In the genomic region with DNA sequence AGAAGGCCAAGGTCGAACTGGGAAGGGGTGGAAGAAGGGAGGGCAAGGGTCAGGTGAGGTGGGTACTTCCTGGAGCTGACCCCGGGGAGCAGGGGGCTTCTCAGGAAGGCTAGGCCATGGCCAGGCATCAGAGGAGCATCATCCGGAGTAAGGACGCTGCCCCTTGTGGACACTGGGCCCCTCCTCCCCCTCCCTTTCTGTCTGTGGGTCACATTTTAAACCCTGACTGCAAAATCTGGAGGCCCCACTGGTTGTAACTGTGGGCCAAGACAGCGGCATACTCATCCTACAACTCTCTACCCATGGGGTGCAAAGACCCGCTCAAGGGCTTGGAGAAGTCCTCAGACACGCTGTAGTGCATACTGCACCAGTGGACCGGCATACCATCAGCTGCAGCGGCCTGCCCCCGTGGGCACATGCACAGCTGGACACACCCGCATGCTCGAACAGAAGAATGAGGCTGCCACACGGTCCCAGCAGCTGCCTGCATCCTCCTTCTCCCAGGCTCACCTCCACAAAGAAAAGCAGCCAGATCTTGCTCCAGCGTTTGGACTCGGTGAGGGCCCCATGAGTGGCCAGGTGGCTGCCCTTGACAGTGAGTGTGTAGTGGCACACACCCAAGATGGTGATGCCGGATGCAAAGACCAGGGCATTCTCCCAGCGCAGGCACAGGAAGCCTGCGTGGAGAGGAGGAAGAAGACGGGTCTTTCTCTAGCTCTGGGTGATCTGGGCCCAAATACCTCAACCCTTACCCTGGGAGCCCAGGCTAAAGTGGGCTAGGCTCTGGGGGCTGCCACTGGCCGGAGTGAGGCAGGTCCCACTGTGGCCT, we compare ENCODE assay signal across 1 cellular context.
TF ChIP-seq lines count a peak whose summit lies in the region.

No MANE protein-coding gene starts in this region.

TF ChIP-seq in HCT116, 20 proteins besides CTCF, POLR2A, EP300 and RAD21:
- TF ChIP-seq EZH2phosphoT487 (IDR thresholded peaks at IDR 0.05; ENCODE audit: borderline replicate concordance) (no peak), YY1 (IDR thresholded peaks at IDR 0.05; ENCODE audit: extremely low read depth, insufficient replicate concordance, low read depth, low read length) (no peak), SP1 (IDR thresholded peaks at IDR 0.05; ENCODE audit: low read depth) (no peak), ZFX (IDR thresholded peaks at IDR 0.05) (no peak), JUND (IDR thresholded peaks at IDR 0.05) (no peak), TCF7L2 (IDR thresholded peaks at IDR 0.05; ENCODE audit: borderline replicate concordance, extremely low read depth, insufficient read depth, insufficient read length) (no peak)
- TF ChIP-seq, protein P1, sequence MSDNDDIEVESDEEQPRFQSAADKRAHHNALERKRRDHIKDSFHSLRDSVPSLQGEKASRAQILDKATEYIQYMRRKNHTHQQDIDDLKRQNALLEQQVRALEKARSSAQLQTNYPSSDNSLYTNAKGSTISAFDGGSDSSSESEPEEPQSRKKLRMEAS (IDR thresholded peaks at IDR 0.05), result no peak
